ENCODE assay signal across 12 cellular contexts in genomic region chr2:101859604-101860003, GRCh38.
"Had no signal": no experiment of that assay in that cellular context is flagged by ENCODE, and none has a peak within 500 bp of the region (broad histone marks: within the 10 kb centered on the region; RNA-seq: fewer than 3 reads in every experiment).

No MANE protein-coding gene starts in this region.

- H3K4me1 Mint-ChIP-seq: nephron progenitor cell had no signal

- H3K27ac Mint-ChIP-seq: endodermal cell had no signal

- H3K9me3 Mint-ChIP-seq: endodermal cell, nephron progenitor cell had no signal

- H3K27me3 Mint-ChIP-seq: naive thymus-derived CD4-positive, alpha-beta T cell had no signal

- H3K4me3 Mint-ChIP-seq: endodermal cell; naive thymus-derived CD4-positive, alpha-beta T cell; nephron progenitor cell had no signal

- DNase-seq: colonic mucosa; effector CD4-positive, alpha-beta T cell; foreskin melanocyte; heart right ventricle; hypothalamus; kidney glomerular epithelial cell; naive thymus-derived CD4-positive, alpha-beta T cell; nephron progenitor cell; sigmoid colon; stimulated activated CD4-positive, alpha-beta T cell treated with anti-CD3 and anti-CD28 coated beads, Interleukin-12 subunit alpha, Interleukin-12 subunit beta, amount 100 ng/mL, for 4 hours; stimulated activated naive CD4-positive, alpha-beta T cell treated with Interleukin-2 at 50 U/mL for 16 hours had no signal

- ATAC-seq: heart right ventricle; naive thymus-derived CD4-positive, alpha-beta T cell had no signal
